In the genomic region with DNA sequence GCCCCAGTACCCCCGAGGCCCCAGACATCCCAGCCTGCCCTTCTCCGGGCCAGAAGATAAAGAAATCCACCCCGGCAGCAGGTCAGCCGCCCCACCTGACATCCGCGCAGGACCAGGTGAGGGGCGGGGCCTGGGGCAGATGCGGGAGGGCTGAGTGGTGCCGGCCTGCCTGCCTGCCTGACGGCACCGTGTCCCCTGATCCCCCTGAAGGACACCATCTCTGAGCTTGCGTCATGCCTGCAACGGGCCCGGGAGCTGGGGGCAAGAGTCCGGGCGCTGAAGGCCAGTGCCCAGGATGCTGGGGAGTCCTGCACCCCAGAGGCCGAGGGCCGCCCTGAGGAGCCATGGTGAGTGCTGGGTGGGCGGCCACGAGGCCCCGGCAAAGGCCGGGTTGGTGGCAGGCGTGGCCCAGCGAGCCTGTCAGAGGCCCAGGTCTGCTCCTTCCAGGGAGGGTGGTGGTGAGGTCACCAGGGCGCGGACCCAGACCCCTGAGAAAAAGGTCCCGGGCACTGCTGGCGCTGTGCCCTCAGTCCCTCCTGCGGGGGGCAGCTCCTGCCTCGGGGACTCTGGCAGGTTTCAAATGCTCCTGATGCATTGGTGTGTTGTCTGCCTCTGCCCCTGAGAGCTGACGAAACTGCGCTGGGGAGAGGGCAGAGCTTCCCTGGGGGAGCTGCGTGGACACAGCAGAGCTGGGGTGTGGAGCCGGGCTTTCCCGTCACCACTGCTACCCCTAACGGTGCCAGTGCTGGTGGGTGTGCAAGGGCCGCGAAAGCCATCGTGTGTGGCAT, we compare ENCODE assay signal across 1 cellular context.
TF ChIP-seq lines count a peak whose summit lies in the region.

No MANE protein-coding gene starts in this region.

TF ChIP-seq in H1, 55 proteins besides CTCF, POLR2A, EP300 and RAD21:
- TF ChIP-seq SIX5 (IDR thresholded peaks at IDR 0.05; ENCODE audit: low read depth, low read length), result no peak
- TF ChIP-seq CREB1 (IDR thresholded peaks at IDR 0.05), result no peak
- TF ChIP-seq RBBP5 (IDR thresholded peaks at IDR 0.05; ENCODE audit: borderline replicate concordance, low read depth, low read length), result no peak
- TF ChIP-seq TEAD4 (IDR thresholded peaks at IDR 0.05; ENCODE audit: low read depth, low read length), result no peak
- peak; percentile 15 for TF ChIP-seq TAF7 (optimal IDR thresholded peaks at IDR 0.05; ENCODE audit: borderline replicate concordance, low read depth, low read length)
- no peak for TF ChIP-seq CHD7 (IDR thresholded peaks at IDR 0.05; ENCODE audit: insufficient replicate concordance, low read length)
- TF ChIP-seq BCL11A (IDR thresholded peaks at IDR 0.05; ENCODE audit: low read depth in 2 of 2, low read length in 2 of 2), result no peak
- no peak for TF ChIP-seq JUND (IDR thresholded peaks at IDR 0.05; ENCODE audit: low read length)
- TF ChIP-seq HDAC6 (IDR thresholded peaks at IDR 0.05; ENCODE audit: low read depth, low read length), result no peak
- TF ChIP-seq SIN3A (conservative IDR thresholded peaks at IDR 0.05 in 1 of 2, IDR thresholded peaks at IDR 0.05 in 1 of 2; ENCODE audit: low read depth in 1 of 2, low read length in 2 of 2), result 0 out of 4 replicates have a peak, but pooled peaks of 1 of the 2 experiments have one; percentile 37
- TF ChIP-seq, protein P1, sequence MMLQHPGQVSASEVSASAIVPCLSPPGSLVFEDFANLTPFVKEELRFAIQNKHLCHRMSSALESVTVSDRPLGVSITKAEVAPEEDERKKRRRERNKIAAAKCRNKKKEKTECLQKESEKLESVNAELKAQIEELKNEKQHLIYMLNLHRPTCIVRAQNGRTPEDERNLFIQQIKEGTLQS (IDR thresholded peaks at IDR 0.05; ENCODE audit: insufficient read depth, low read depth, low read length), result no peak
- TF ChIP-seq HDAC2 (IDR thresholded peaks at IDR 0.05; ENCODE audit: borderline replicate concordance in 1 of 2, low read depth in 2 of 2, low read length in 2 of 2), result no peak
TF ChIP-seq in H1: peak in this region for 2.
